Comparison of ENCODE assay signal across 1 cellular context in genomic region chrX:115234220-115234557, GRCh38.
TF ChIP-seq lines count a peak whose summit lies in the region.

No MANE protein-coding gene starts in this region.

TF ChIP-seq in WTC11, 78 proteins besides CTCF, POLR2A, EP300 and RAD21 (continued from another document):
- TF ChIP-seq ATF6 (CRISPR knock-in tag; IDR thresholded peaks at IDR 0.05), result no peak
- TF ChIP-seq TP53 (CRISPR knock-in tag; IDR thresholded peaks at IDR 0.05), result no peak
- no peak for TF ChIP-seq FOXP1 (CRISPR knock-in tag; IDR thresholded peaks at IDR 0.05; ENCODE audit: borderline replicate concordance)
- no peak for TF ChIP-seq GABPB1 (CRISPR knock-in tag; IDR thresholded peaks at IDR 0.05)
- TF ChIP-seq SOX15 (CRISPR knock-in tag; IDR thresholded peaks at IDR 0.05), result no peak
